Comparison of ENCODE assay signal across 1 cellular context in the genomic region with DNA sequence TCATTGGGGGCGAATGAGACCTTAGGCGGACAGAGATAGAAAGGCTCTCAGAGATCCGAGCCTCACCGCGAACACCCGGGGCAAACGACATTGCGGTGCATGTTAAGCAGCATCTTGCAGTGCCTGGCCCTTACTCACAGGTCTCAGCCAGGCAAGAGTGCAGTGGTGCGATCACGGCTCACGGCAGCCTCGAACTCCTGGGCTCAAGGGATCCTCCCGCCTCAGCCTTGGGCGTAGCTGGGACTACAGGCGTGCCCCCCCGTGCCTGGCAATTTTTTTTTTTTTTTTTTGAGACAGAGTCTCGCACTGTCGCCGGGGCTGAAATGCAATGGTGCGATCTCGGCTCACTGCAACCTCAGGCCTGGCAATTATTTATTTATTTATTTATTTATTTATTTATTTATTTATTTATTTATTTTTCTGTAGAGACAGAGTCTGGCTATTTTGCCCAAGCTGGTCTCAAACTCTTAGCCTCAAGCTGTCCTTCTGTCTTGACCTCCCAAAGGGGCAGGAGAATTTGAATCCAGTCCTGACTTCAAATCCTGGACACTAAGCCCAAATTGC.
TF ChIP-seq lines count a peak whose summit lies in the region.

No MANE protein-coding gene starts in this region.

TF ChIP-seq in GM23338, 12 proteins besides CTCF, POLR2A, EP300 and RAD21 (continued from another document):
- TF ChIP-seq, protein P1, sequence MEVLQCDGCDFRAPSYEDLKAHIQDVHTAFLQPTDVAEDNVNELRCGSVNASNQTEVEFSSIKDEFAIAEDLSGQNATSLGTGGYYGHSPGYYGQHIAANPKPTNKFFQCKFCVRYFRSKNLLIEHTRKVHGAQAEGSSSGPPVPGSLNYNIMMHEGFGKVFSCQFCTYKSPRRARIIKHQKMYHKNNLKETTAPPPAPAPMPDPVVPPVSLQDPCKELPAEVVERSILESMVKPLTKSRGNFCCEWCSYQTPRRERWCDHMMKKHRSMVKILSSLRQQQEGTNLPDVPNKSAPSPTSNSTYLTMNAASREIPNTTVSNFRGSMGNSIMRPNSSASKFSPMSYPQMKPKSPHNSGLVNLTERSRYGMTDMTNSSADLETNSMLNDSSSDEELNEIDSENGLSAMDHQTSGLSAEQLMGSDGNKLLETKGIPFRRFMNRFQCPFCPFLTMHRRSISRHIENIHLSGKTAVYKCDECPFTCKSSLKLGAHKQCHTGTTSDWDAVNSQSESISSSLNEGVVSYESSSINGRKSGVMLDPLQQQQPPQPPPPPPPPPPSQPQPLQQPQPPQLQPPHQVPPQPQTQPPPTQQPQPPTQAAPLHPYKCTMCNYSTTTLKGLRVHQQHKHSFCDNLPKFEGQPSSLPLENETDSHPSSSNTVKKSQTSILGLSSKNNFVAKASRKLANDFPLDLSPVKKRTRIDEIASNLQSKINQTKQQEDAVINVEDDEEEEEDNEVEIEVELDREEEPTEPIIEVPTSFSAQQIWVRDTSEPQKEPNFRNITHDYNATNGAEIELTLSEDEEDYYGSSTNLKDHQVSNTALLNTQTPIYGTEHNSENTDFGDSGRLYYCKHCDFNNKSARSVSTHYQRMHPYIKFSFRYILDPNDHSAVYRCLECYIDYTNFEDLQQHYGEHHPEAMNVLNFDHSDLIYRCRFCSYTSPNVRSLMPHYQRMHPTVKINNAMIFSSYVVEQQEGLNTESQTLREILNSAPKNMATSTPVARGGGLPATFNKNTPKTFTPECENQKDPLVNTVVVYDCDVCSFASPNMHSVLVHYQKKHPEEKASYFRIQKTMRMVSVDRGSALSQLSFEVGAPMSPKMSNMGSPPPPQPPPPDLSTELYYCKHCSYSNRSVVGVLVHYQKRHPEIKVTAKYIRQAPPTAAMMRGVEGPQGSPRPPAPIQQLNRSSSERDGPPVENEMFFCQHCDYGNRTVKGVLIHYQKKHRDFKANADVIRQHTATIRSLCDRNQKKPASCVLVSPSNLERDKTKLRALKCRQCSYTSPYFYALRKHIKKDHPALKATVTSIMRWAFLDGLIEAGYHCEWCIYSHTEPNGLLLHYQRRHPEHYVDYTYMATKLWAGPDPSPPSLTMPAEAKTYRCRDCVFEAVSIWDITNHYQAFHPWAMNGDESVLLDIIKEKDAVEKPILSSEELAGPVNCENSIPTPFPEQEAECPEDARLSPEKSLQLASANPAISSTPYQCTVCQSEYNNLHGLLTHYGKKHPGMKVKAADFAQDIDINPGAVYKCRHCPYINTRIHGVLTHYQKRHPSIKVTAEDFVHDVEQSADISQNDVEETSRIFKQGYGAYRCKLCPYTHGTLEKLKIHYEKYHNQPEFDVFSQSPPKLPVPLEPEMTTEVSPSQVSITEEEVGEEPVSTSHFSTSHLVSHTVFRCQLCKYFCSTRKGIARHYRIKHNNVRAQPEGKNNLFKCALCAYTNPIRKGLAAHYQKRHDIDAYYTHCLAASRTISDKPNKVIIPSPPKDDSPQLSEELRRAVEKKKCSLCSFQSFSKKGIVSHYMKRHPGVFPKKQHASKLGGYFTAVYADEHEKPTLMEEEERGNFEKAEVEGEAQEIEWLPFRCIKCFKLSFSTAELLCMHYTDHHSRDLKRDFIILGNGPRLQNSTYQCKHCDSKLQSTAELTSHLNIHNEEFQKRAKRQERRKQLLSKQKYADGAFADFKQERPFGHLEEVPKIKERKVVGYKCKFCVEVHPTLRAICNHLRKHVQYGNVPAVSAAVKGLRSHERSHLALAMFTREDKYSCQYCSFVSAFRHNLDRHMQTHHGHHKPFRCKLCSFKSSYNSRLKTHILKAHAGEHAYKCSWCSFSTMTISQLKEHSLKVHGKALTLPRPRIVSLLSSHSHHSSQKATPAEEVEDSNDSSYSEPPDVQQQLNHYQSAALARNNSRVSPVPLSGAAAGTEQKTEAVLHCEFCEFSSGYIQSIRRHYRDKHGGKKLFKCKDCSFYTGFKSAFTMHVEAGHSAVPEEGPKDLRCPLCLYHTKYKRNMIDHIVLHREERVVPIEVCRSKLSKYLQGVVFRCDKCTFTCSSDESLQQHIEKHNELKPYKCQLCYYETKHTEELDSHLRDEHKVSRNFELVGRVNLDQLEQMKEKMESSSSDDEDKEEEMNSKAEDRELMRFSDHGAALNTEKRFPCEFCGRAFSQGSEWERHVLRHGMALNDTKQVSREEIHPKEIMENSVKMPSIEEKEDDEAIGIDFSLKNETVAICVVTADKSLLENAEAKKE (CRISPR knock-in tag; IDR thresholded peaks at IDR 0.05) = no peak
- TF ChIP-seq CREB1 (CRISPR knock-in tag; IDR thresholded peaks at IDR 0.05; ENCODE audit: low read depth) (no peak), NANOG (IDR thresholded peaks at IDR 0.05; ENCODE audit: borderline replicate concordance) (no peak), EZH2 (IDR thresholded peaks at IDR 0.05; ENCODE audit: low read depth, unreplicated experiment) (no peak), EZH2phosphoT487 (IDR thresholded peaks at IDR 0.05; ENCODE audit: unreplicated experiment) (no peak), POLR2AphosphoS5 (IDR thresholded peaks at IDR 0.05; ENCODE audit: low read depth) (no peak), ZNF331 (CRISPR knock-in tag; IDR thresholded peaks at IDR 0.05; ENCODE audit: low read depth) (no peak)
- TF ChIP-seq, protein P2, sequence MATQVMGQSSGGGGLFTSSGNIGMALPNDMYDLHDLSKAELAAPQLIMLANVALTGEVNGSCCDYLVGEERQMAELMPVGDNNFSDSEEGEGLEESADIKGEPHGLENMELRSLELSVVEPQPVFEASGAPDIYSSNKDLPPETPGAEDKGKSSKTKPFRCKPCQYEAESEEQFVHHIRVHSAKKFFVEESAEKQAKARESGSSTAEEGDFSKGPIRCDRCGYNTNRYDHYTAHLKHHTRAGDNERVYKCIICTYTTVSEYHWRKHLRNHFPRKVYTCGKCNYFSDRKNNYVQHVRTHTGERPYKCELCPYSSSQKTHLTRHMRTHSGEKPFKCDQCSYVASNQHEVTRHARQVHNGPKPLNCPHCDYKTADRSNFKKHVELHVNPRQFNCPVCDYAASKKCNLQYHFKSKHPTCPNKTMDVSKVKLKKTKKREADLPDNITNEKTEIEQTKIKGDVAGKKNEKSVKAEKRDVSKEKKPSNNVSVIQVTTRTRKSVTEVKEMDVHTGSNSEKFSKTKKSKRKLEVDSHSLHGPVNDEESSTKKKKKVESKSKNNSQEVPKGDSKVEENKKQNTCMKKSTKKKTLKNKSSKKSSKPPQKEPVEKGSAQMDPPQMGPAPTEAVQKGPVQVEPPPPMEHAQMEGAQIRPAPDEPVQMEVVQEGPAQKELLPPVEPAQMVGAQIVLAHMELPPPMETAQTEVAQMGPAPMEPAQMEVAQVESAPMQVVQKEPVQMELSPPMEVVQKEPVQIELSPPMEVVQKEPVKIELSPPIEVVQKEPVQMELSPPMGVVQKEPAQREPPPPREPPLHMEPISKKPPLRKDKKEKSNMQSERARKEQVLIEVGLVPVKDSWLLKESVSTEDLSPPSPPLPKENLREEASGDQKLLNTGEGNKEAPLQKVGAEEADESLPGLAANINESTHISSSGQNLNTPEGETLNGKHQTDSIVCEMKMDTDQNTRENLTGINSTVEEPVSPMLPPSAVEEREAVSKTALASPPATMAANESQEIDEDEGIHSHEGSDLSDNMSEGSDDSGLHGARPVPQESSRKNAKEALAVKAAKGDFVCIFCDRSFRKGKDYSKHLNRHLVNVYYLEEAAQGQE (IDR thresholded peaks at IDR 0.05; ENCODE audit: unreplicated experiment) = no peak
TF ChIP-seq in GM23338: peak in this region for 0.
